Comparison of ENCODE assay signal across 28 cellular contexts in genomic region chr11:102912482-102912830, GRCh38. TPM values are rescaled to one million over a fixed set of nuclear protein-coding genes. Genes with fewer than 3 reads are reported as not detected.
DNase-seq lines count a peak whose midpoint lies in the region; ATAC-seq, FAIRE-seq and TF ChIP-seq lines count a peak whose summit lies in the region.
"Had no signal": no experiment of that assay in that cellular context is flagged by ENCODE, and none has a peak within 500 bp of the region (broad histone marks: within the 10 kb centered on the region; RNA-seq: fewer than 3 reads in every experiment).

No MANE protein-coding gene starts in this region.

- H3K27ac ChIP-seq in GM23338 (ENCODE audit: low read depth) (peak overlapping the region; percentile 56; the same call in 1 of the 2 replicates), PC-9 (peak overlapping the region; percentile 29; the same call in 1 of the 2 replicates), endothelial cell of umbilical vein (ENCODE audit: insufficient read depth, low read depth, low read length) (no peak overlapping the region)
- H3K27ac ChIP-seq: adrenal gland, coronary artery, KMS-11, skin epidermis had no signal

- peaks cover 9% of the 10 kb centered on the region for H3K27me3 Mint-ChIP-seq in GM23338 (ENCODE audit: insufficient read depth, low read depth, poor library complexity)

- TF ChIP-seq CTCF in GM23338 (conservative IDR thresholded peaks at IDR 0.05; ENCODE audit: low read depth in 2 of 2) (no peak), PC-9 (conservative IDR thresholded peaks at IDR 0.05) (no peak), endothelial cell of umbilical vein (IDR thresholded peaks at IDR 0.05; ENCODE audit: extremely low read depth in 1 of 2, insufficient read depth in 1 of 2, low read depth in 1 of 2, low read length in 2 of 2) (no peak)

- ATAC-seq in GM23338, result no peak
- ATAC-seq: activated T-cell treated with anti-CD3 and anti-CD28 coated beads, Interleukin-2, amount 50 U/mL, for 4 hours had no signal

- H3K4me1 ChIP-seq in GM23338 (ENCODE audit: insufficient read depth) (peaks cover 10% of the 10 kb centered on the region), PC-9 (replicated peaks; ENCODE audit: insufficient read depth) (peaks cover 24% of the 10 kb centered on the region), endothelial cell of umbilical vein (ENCODE audit: control insufficient read depth, extremely low read depth, insufficient read depth, low read length) (no peaks in the 10 kb centered on the region)
- H3K4me1 ChIP-seq: adrenal gland had no signal

- no peak overlapping the region for H3K4me3 Mint-ChIP-seq in GM23338
- H3K4me3 Mint-ChIP-seq: activated T-cell treated with anti-CD3 and anti-CD28 coated beads, Interleukin-2, amount 50 U/mL, for 4 hours; memory B cell; naive B cell had no signal

- no peaks in the 10 kb centered on the region for H3K9me1 ChIP-seq in endothelial cell of umbilical vein (replicated peaks; ENCODE audit: control insufficient read depth, extremely low read depth, insufficient read depth, low read length)

- H4K20me1 ChIP-seq in GM23338 (replicated peaks; ENCODE audit: insufficient read depth) (no peaks in the 10 kb centered on the region), PC-9 (ENCODE audit: insufficient read depth) (no peaks in the 10 kb centered on the region), endothelial cell of umbilical vein (replicated peaks; ENCODE audit: control insufficient read depth, extremely low read depth, insufficient read depth, low read length) (no peaks in the 10 kb centered on the region)

- H3K9me3 Mint-ChIP-seq in GM23338, result peaks cover 18% of the 10 kb centered on the region
- H3K9me3 Mint-ChIP-seq: activated T-cell treated with anti-CD3 and anti-CD28 coated beads, Interleukin-2, amount 50 U/mL, for 4 hours; memory B cell had no signal

- H3K27me3 ChIP-seq in GM23338 (ENCODE audit: insufficient read depth) (no peaks in the 10 kb centered on the region), PC-9 (ENCODE audit: insufficient read depth, low read depth) (no peaks in the 10 kb centered on the region), endothelial cell of umbilical vein (ENCODE audit: control insufficient read depth in 2 of 2, insufficient read depth in 2 of 2, low read length in 2 of 2) (no peaks in the 10 kb centered on the region)
- H3K27me3 ChIP-seq: adrenal gland had no signal

- peaks cover 11% of the 10 kb centered on the region for H3K4me1 Mint-ChIP-seq in GM23338
- H3K4me1 Mint-ChIP-seq: memory B cell, naive B cell had no signal

- no peak overlapping the region for H3K9ac ChIP-seq in endothelial cell of umbilical vein (replicated peaks; ENCODE audit: extremely low read depth, insufficient read depth, low read length)
- H3K9ac ChIP-seq: KMS-11 had no signal

- H3K9me2 ChIP-seq in GM23338 (ENCODE audit: insufficient read depth) (no peaks in the 10 kb centered on the region), PC-9 (ENCODE audit: insufficient read depth) (no peaks in the 10 kb centered on the region)

- no peaks in the 10 kb centered on the region for H3K79me2 ChIP-seq in GM23338 (replicated peaks; ENCODE audit: insufficient read depth)
- no peaks in the 10 kb centered on the region for H3K79me2 ChIP-seq in PC-9 (ENCODE audit: low read depth)
- no peaks in the 10 kb centered on the region for H3K79me2 ChIP-seq in endothelial cell of umbilical vein (ENCODE audit: control insufficient read depth, insufficient read depth, low read length)

- no peak for TF ChIP-seq POLR2A in endothelial cell of umbilical vein (IDR thresholded peaks at IDR 0.05; ENCODE audit: low read depth, low read length)

- CTCF ChIA-PET in PC-9 (lab: Charles Lee), result interaction anchor here (0.6 kb wide), 1 partner anchor 179 kb away, joined by 3 read pairs; no protein-coding TSS in a partner anchor
- CTCF ChIA-PET in endothelial cell of umbilical vein (lab: Charles Lee), result interaction anchor here (1.1 to 4.1 kb wide), 3 partner anchors 29 to 144 kb away, joined by 3 to 64 read pairs (median 5); partner anchors contain the start of gene MMP1

- intact Hi-C loops in PC-9 (cut with micrococcal nuclease; ENCODE audit: unreplicated experiment) (loop anchor here (10.0 kb wide), 1 partner anchor 108 kb away; no protein-coding TSS in a partner anchor), endothelial cell of umbilical vein (cut with micrococcal nuclease) (loop anchor here (10.0 kb wide), 1 partner anchor 118 kb away; the partner anchor contains the start of gene MMP1)

- no peaks in the 10 kb centered on the region for H3K36me3 ChIP-seq in GM23338 (ENCODE audit: insufficient read depth)
- no peaks in the 10 kb centered on the region for H3K36me3 ChIP-seq in PC-9 (ENCODE audit: low read depth)
- no peaks in the 10 kb centered on the region for H3K36me3 ChIP-seq in endothelial cell of umbilical vein (ENCODE audit: control insufficient read depth in 2 of 2, extremely low read depth in 1 of 2, insufficient read depth in 2 of 2, low read length in 2 of 2)
- H3K36me3 ChIP-seq: adrenal gland had no signal

- H3K4me3 ChIP-seq in GM23338, result no peak overlapping the region
- no peak overlapping the region for H3K4me3 ChIP-seq in PC-9
- H3K4me3 ChIP-seq in endothelial cell of umbilical vein (replicated peaks in 1 of 3; ENCODE audit: insufficient read depth in 1 of 3, low read depth in 1 of 3, low read length in 3 of 3), result no peak overlapping the region
- H3K4me3 ChIP-seq: adrenal gland, coronary artery, skin epidermis had no signal

- H3K36me3 Mint-ChIP-seq in GM23338 (ENCODE audit: low read depth), result peaks cover 16% of the 10 kb centered on the region
- H3K36me3 Mint-ChIP-seq: memory B cell, naive B cell had no signal

- DNase-seq in GM23338 (ENCODE audit: low spot score), result no peak
- no peak for DNase-seq in PC-9
- DNase-seq in endothelial cell of umbilical vein (ENCODE audit: low read depth, low spot score), result no peak
- peak; percentile 39 for DNase-seq in renal cortical epithelial cell (ENCODE audit: low read depth)
- no peak for DNase-seq in NCI-H446 (lab: John Stamatoyannopoulos, UW)
- no peak for DNase-seq in ecto neural progenitor cell (ENCODE audit: low spot score)
- no peak for DNase-seq in activated CD4-positive, alpha-beta T cell treated with anti-CD3 and anti-CD28 coated beads, Interleukin-2, amount 50 U/mL, for 48 hours
- DNase-seq: activated CD4-positive, alpha-beta T cell treated with anti-CD3 and anti-CD28 coated beads for 4 hours; activated naive CD4-positive, alpha-beta T cell; activated T-cell treated with anti-CD3 and anti-CD28 coated beads, Interleukin-2, amount 50 U/mL, for 4 hours; adrenal gland; C1 segment of cervical spinal cord; DMS79 treated with DMSO at 0.1 percent for 48 hours; glutamatergic neuron; naive B cell; NCI-H524; occipital lobe; stimulated activated CD4-positive, alpha-beta T cell treated with anti-CD3 and anti-CD28 coated beads, Interleukin-1b, Interleukin-23, amount 100 ng/mL, for 48 hours; T-helper 2 cell had no signal

- dilution Hi-C loops in endothelial cell of umbilical vein (cut with MboI; ENCODE audit: extremely low pct_ligation_motif_present, low sequenced_read_pairs), result no loop called here

- no peak overlapping the region for H2AFZ ChIP-seq in GM23338
- H2AFZ ChIP-seq in PC-9, result no peak overlapping the region
- H2AFZ ChIP-seq in endothelial cell of umbilical vein (ENCODE audit: low read depth, low read length), result peak overlapping the region; percentile 6

- H3K27ac Mint-ChIP-seq in GM23338, result no peak overlapping the region
- H3K27ac Mint-ChIP-seq: memory B cell, naive B cell had no signal

- no peaks in the 10 kb centered on the region for H3F3A ChIP-seq in GM23338 (replicated peaks; ENCODE audit: low read depth)
- H3F3A ChIP-seq in PC-9 (ENCODE audit: insufficient read depth, low read depth), result peaks cover 5% of the 10 kb centered on the region; the same call in 1 of the 2 replicates

- no peaks in the 10 kb centered on the region for H3K9me3 ChIP-seq in PC-9 (ENCODE audit: insufficient read depth, low read depth)
- H3K9me3 ChIP-seq in endothelial cell of umbilical vein (replicated peaks; ENCODE audit: control insufficient read depth, insufficient read depth, low read length), result no peaks in the 10 kb centered on the region
- H3K9me3 ChIP-seq: adrenal gland had no signal

- POLR2A ChIA-PET in PC-9 (lab: Charles Lee; ENCODE audit: unreplicated experiment), result no interaction called here
- POLR2A ChIA-PET in endothelial cell of umbilical vein (lab: Charles Lee), result no interaction called here

- H3K4me2 ChIP-seq in GM23338 (no peak overlapping the region), PC-9 (peak overlapping the region; percentile 18; the same call in 1 of the 2 replicates), endothelial cell of umbilical vein (ENCODE audit: insufficient read depth, low read length) (no peak overlapping the region)
- H3K4me2 ChIP-seq: KMS-11 had no signal

- FAIRE-seq in endothelial cell of umbilical vein (lab: Jason Lieb, UNC), result no peak
- FAIRE-seq: GM12892, HTR-8/SVneo, RCC 7860 had no signal

- no TSS peak for BruUV-seq in PC-9 (replicated peaks; lab: Mats Ljungman, UMichigan)
- BruUV-seq in endothelial cell of umbilical vein (replicated peaks; lab: Mats Ljungman, UMichigan), result no TSS peak

RNA-seq across cellular contexts. Expression of gene MMP12, which starts 37.7 kb away (rescaled TPM):
- total RNA-seq in GM23338 (2014; rRNA removed; shearing (Covaris generic)), result not detected in 2 replicates
- polyA plus RNA-seq in GM23338 (2016; fragmentation: Nextera tagmentation; extraction: Ambion mirVana), result not detected in 2 replicates
- not detected in 2 replicates for total RNA-seq in PC-9 (2021)
- not detected in 2 replicates for total RNA-seq in endothelial cell of umbilical vein
- polyA plus RNA-seq in endothelial cell of umbilical vein, result not detected in 2 replicates
- not detected in 2 replicates for polyA plus RNA-seq in endothelial cell of umbilical vein (2011; cell fraction: cytosol; rRNA removed)
- not detected in 2 replicates for polyA plus RNA-seq in endothelial cell of umbilical vein (2011; cell fraction: nucleus; rRNA removed)
- polyA plus RNA-seq in endothelial cell of umbilical vein (2012), result not detected in 2 replicates
- polyA minus RNA-seq in endothelial cell of umbilical vein, result not detected in 2 replicates
- not detected for polyA minus RNA-seq in endothelial cell of umbilical vein (2011; cell fraction: cytosol; rRNA and poly(A)+ RNA removed)
- not detected in 2 replicates for polyA minus RNA-seq in endothelial cell of umbilical vein (2011; cell fraction: nucleus; rRNA and poly(A)+ RNA removed)
- total RNA-seq in renal cortical epithelial cell, result 0.80 TPM in 1 of 2 replicates, not detected in the other
- total RNA-seq: activated T-cell treated with anti-CD3 and anti-CD28 coated beads, Interleukin-2, amount 50 U/mL, for 4 hours; adrenal gland; occipital lobe; ureter had no signal
- polyA plus RNA-seq: adrenal gland, AG04450 had no signal

RNA-seq across cellular contexts. Expression of gene MMP13, which starts 43.1 kb away (rescaled TPM):
- not detected in 2 replicates for total RNA-seq in GM23338 (2014; rRNA removed; shearing (Covaris generic))
- not detected in 2 replicates for polyA plus RNA-seq in GM23338 (2016; fragmentation: Nextera tagmentation; extraction: Ambion mirVana)
- not detected in 2 replicates for total RNA-seq in PC-9 (2021)
- not detected in 2 replicates for total RNA-seq in endothelial cell of umbilical vein
- not detected in 2 replicates for polyA plus RNA-seq in endothelial cell of umbilical vein
- polyA plus RNA-seq in endothelial cell of umbilical vein (2011; cell fraction: cytosol; rRNA removed), result not detected in 2 replicates
- polyA plus RNA-seq in endothelial cell of umbilical vein (2011; cell fraction: nucleus; rRNA removed), result not detected in 2 replicates
- not detected in 2 replicates for polyA plus RNA-seq in endothelial cell of umbilical vein (2012)
- not detected in 2 replicates for polyA minus RNA-seq in endothelial cell of umbilical vein
- polyA minus RNA-seq in endothelial cell of umbilical vein (2011; cell fraction: cytosol; rRNA and poly(A)+ RNA removed), result not detected
- not detected in 2 replicates for polyA minus RNA-seq in endothelial cell of umbilical vein (2011; cell fraction: nucleus; rRNA and poly(A)+ RNA removed)
- total RNA-seq in renal cortical epithelial cell, result not detected in 2 replicates
- total RNA-seq: activated T-cell treated with anti-CD3 and anti-CD28 coated beads, Interleukin-2, amount 50 U/mL, for 4 hours; adrenal gland; occipital lobe; ureter had no signal
- polyA plus RNA-seq: adrenal gland, AG04450 had no signal
